ENCODE assay signal across 9 cellular contexts in genomic region chr10:101840102-101840684, GRCh38. TPM values are rescaled to one million over a fixed set of nuclear protein-coding genes. Genes with fewer than 3 reads are reported as not detected.
A peak's percentile ranks its signal among the peaks of the same experiment; 100 is the strongest.
DNase-seq lines count a peak whose midpoint lies in the region; ATAC-seq, FAIRE-seq and TF ChIP-seq lines count a peak whose summit lies in the region.
"Had no signal": no experiment of that assay in that cellular context is flagged by ENCODE, and none has a peak within 500 bp of the region (broad histone marks: within the 10 kb centered on the region; RNA-seq: fewer than 3 reads in every experiment).

No MANE protein-coding gene starts in this region.

- H3K9ac ChIP-seq in HUES6 (ENCODE audit: low read length): no peak overlapping the region

- H3K9me3 ChIP-seq in HUES6 (ENCODE audit: control insufficient read depth, insufficient read depth, low read depth, low read length): no peaks in the 10 kb centered on the region
- H3K9me3 ChIP-seq in ascending aorta: no peaks in the 10 kb centered on the region
- H3K9me3 ChIP-seq in right lobe of liver: no peaks in the 10 kb centered on the region

- H3K36me3 ChIP-seq in HUES6 (ENCODE audit: control insufficient read depth, insufficient read depth, low read length) (no peaks in the 10 kb centered on the region), ascending aorta (peaks cover 0 to 4% of the 10 kb centered on the region in 2 donors), right lobe of liver (no peaks in the 10 kb centered on the region)

- H3K4me3 ChIP-seq in HUES6 (ENCODE audit: low read depth, low read length) (peak overlapping the region; percentile 66), ascending aorta (peak overlapping the region; percentile 27 to 37), right lobe of liver (peak overlapping the region; percentile 14 to 38 (median 27))

- ATAC-seq in right lobe of liver (peak in 1 of 4 donors; percentile 3), GM19467 (IDR thresholded peaks at IDR 0.05; ENCODE audit: unreplicated experiment) (no peak), GM21737 (IDR thresholded peaks at IDR 0.05; ENCODE audit: unreplicated experiment) (no peak)

- FAIRE-seq in urothelium cell line (lab: Jason Lieb, UNC): no peak
- FAIRE-seq: islet of Langerhans had no signal

- H3K27me3 ChIP-seq in HUES6 (ENCODE audit: control insufficient read depth, insufficient read depth, low read length) (peaks cover 31% of the 10 kb centered on the region), ascending aorta (no peaks in the 10 kb centered on the region), right lobe of liver (no peaks in the 10 kb centered on the region)

- H3K4me1 ChIP-seq in HUES6 (ENCODE audit: control insufficient read depth, insufficient read depth, low read length): peaks cover 19% of the 10 kb centered on the region
- H3K4me1 ChIP-seq in ascending aorta: peaks cover 4 to 14% of the 10 kb centered on the region in 2 donors
- peaks cover 0 to 9% (median 2%) of the 10 kb centered on the region in 4 donors for H3K4me1 ChIP-seq in right lobe of liver

- no peak overlapping the region for H3K27ac ChIP-seq in HUES6 (ENCODE audit: low read depth, low read length)
- H3K27ac ChIP-seq in ascending aorta: no peak overlapping the region
- no peak overlapping the region for H3K27ac ChIP-seq in right lobe of liver

- under 1% methylated on average over 17 of the region's 19 CpGs for WGBS in right lobe of liver (ENCODE audit: insufficient coverage, low coverage, low lambda C conversion rate, missing lambda C conversion rate)

- DNase-seq in CD1c-positive myeloid dendritic cell (ENCODE audit: extremely low spot score) (peak; percentile 35), ascending aorta (ENCODE audit: low spot score in 2 of 2) (no peak), right lobe of liver (no peak), urothelium cell line (ENCODE audit: low spot score) (peak; percentile 47), kidney tubule cell (ENCODE audit: low spot score) (no peak)

- intact Hi-C loops in ascending aorta (cut with DNase I) (no loop called here), right lobe of liver (cut with DNase I) (loop anchor here in 1 of 2 donors (10.0 kb wide), 1 partner anchor 235 kb away; no protein-coding TSS in a partner anchor)

- TF ChIP-seq CTCF in ascending aorta (IDR thresholded peaks at IDR 0.05): no peak
- no peak for TF ChIP-seq CTCF in right lobe of liver (IDR thresholded peaks at IDR 0.05)

- TF ChIP-seq POLR2A in right lobe of liver (IDR thresholded peaks at IDR 0.05): no peak

RNA-seq across cellular contexts. Expression of gene KCNIP2, which starts 3.4 kb away (rescaled TPM):
- total RNA-seq in ascending aorta (1.1 TPM), right lobe of liver (1 to 10 TPM in 5 of 6 experiments, under 1 TPM in 1; 0.53 to 1.9 (median 1.1) TPM)

RNA-seq across cellular contexts. Expression of gene OGA, which starts 21.9 kb away (rescaled TPM):
- total RNA-seq in ascending aorta: 66.8 TPM
- total RNA-seq in right lobe of liver: 10 to 100 TPM; 34.7 to 52.2 (median 36.7) TPM

RNA-seq across cellular contexts. Expression of gene NPM3, which starts 56.9 kb away (rescaled TPM):
- total RNA-seq in ascending aorta (28.7 TPM), right lobe of liver (10 to 100 TPM in 3 of 6 experiments, 1 to 10 TPM in 3; 4.7 to 31.8 (median 8.6) TPM)

Comparison
In these comparisons a context has a peak if more than half of its experiments do, and no peak if none do; other contexts are left out.
1. DNase-seq: peak in CD1c-positive myeloid dendritic cell (single experiment) and urothelium cell line (single experiment); none in ascending aorta (0 of 2), right lobe of liver (0 of 3) and kidney tubule cell (single experiment).
2. Peak in every context shown above with its lines, with median percentiles within 50 percentile points of each other: H3K4me3 ChIP-seq.